In genomic region chr12:27513155-27513824, GRCh38 we compare ENCODE assay signal across 23 cellular contexts.
"Had no signal": no experiment of that assay in that cellular context is flagged by ENCODE, and none has a peak within 500 bp of the region (broad histone marks: within the 10 kb centered on the region; RNA-seq: fewer than 3 reads in every experiment).

No MANE protein-coding gene starts in this region.

- H3K27ac ChIP-seq: hepatocyte, left lung, neural progenitor cell, transverse colon, uterus, VCaP had no signal

- H3K27me3 Mint-ChIP-seq: brain; dendritic cell treated with granulocyte-macrophage colony-stimulating factor and Interleukin-4, amounts not matched to agents 40 ng/mL and 50 ng/mL, for 4 days had no signal

- H3K4me2 ChIP-seq: hepatocyte, neural progenitor cell had no signal

- H2AFZ ChIP-seq: hepatocyte, neural progenitor cell had no signal

- H3K4me1 ChIP-seq: left lung, neural progenitor cell, transverse colon had no signal

- DNase-seq: activated CD4-positive, alpha-beta memory T cell treated with anti-CD3 and anti-CD28 coated beads, Interleukin-2, amount 10 ng/mL, durations not matched to agents 7 days and 5 days; activated CD4-positive, alpha-beta T cell treated with anti-CD3 and anti-CD28 coated beads, Interleukin-2, amount 10 ng/mL, durations not matched to agents 24 days and 14 days; activated effector memory CD4-positive, alpha-beta T cell treated with Interleukin-2 at 50 U/mL for 16 hours; activated naive CD4-positive, alpha-beta T cell treated with anti-CD3 and anti-CD28 coated beads for 36 hours; activated naive CD8-positive, alpha-beta T cell treated with anti-CD3 and anti-CD28 coated beads, Interleukin-2, amount 10 ng/mL, durations not matched to agents 7 days and 5 days; activated T-cell treated with anti-CD3 and anti-CD28 coated beads, Interleukin-2, amount 50 U/mL, for 72 hours; caudate nucleus; effector CD4-positive, alpha-beta T cell; immature natural killer cell; kidney glomerular epithelial cell; left lung; stimulated activated CD4-positive, alpha-beta T cell treated with anti-CD3 and anti-CD28 coated beads, Interleukin-2, amount 100 ng/mL, for 48 hours; stimulated activated CD8-positive, alpha-beta memory T cell treated with anti-CD3 and anti-CD28 coated beads, Interleukin-4, amount 100 ng/mL, for 48 hours; stimulated activated naive B cell treated with anti-CD40 and anti-IgM and Interleukin-4, amounts not matched to agents 10 μg/mL and 1 μg/mL and 100 μg/mL, for 72 hours; transverse colon; uterus had no signal

- ATAC-seq: activated CD4-positive, CD25-positive, alpha-beta regulatory T cell treated with anti-CD3 and anti-CD28 coated beads, Interleukin-2, amount 50 U/mL, for 24 hours; activated T-cell treated with anti-CD3 and anti-CD28 coated beads, Interleukin-2, amount 50 U/mL, for 72 hours; left lung; stimulated activated naive B cell treated with anti-CD40 and anti-IgM and Interleukin-4, amounts not matched to agents 10 μg/mL and 1 μg/mL and 100 μg/mL, for 72 hours had no signal

- H3K9me3 ChIP-seq: left lung, transverse colon, uterus had no signal

- H3K4me1 Mint-ChIP-seq: activated CD4-positive, alpha-beta memory T cell treated with anti-CD3 and anti-CD28 coated beads, Interleukin-2, amount 10 ng/mL, durations not matched to agents 7 days and 5 days; activated CD4-positive, alpha-beta T cell treated with anti-CD3 and anti-CD28 coated beads, Interleukin-2, amount 10 ng/mL, durations not matched to agents 24 days and 14 days; activated naive CD8-positive, alpha-beta T cell treated with anti-CD3 and anti-CD28 coated beads, Interleukin-2, amount 10 ng/mL, durations not matched to agents 7 days and 5 days; immature natural killer cell had no signal

- H3K27ac Mint-ChIP-seq: activated CD4-positive, alpha-beta memory T cell treated with anti-CD3 and anti-CD28 coated beads, Interleukin-2, amount 10 ng/mL, durations not matched to agents 7 days and 5 days; activated CD4-positive, alpha-beta T cell treated with anti-CD3 and anti-CD28 coated beads, Interleukin-2, amount 10 ng/mL, durations not matched to agents 24 days and 14 days; activated naive CD4-positive, alpha-beta T cell treated with anti-CD3 and anti-CD28 coated beads for 36 hours; activated naive CD8-positive, alpha-beta T cell treated with anti-CD3 and anti-CD28 coated beads, Interleukin-2, amount 10 ng/mL, durations not matched to agents 7 days and 5 days; activated T-cell treated with anti-CD3 and anti-CD28 coated beads, Interleukin-2, amount 50 U/mL, for 72 hours; dendritic cell treated with granulocyte-macrophage colony-stimulating factor and Interleukin-4, amounts not matched to agents 40 ng/mL and 50 ng/mL, for 4 days; immature natural killer cell; stimulated activated naive B cell treated with anti-CD40 and anti-IgM and Interleukin-4, amounts not matched to agents 10 μg/mL and 1 μg/mL and 100 μg/mL, for 72 hours; T-helper 2 cell treated with Interferon-gamma antibody and Interleukin-4, amounts not matched to agents 5 μg/mL and 100 μg/mL, for 36 hours had no signal

- H3K9me3 Mint-ChIP-seq: activated CD4-positive, alpha-beta memory T cell treated with anti-CD3 and anti-CD28 coated beads, Interleukin-2, amount 10 ng/mL, durations not matched to agents 7 days and 5 days; activated CD4-positive, alpha-beta T cell treated with anti-CD3 and anti-CD28 coated beads, Interleukin-2, amount 10 ng/mL, durations not matched to agents 24 days and 14 days; activated naive CD4-positive, alpha-beta T cell treated with anti-CD3 and anti-CD28 coated beads for 36 hours; activated naive CD8-positive, alpha-beta T cell treated with anti-CD3 and anti-CD28 coated beads, Interleukin-2, amount 10 ng/mL, durations not matched to agents 7 days and 5 days; activated T-cell treated with anti-CD3 and anti-CD28 coated beads, Interleukin-2, amount 50 U/mL, for 72 hours; brain; dendritic cell treated with granulocyte-macrophage colony-stimulating factor and Interleukin-4, amounts not matched to agents 40 ng/mL and 50 ng/mL, for 4 days; immature natural killer cell; neural progenitor cell; stimulated activated naive B cell treated with anti-CD40 and anti-IgM and Interleukin-4, amounts not matched to agents 10 μg/mL and 1 μg/mL and 100 μg/mL, for 72 hours; T-helper 2 cell treated with Interferon-gamma antibody and Interleukin-4, amounts not matched to agents 5 μg/mL and 100 μg/mL, for 36 hours had no signal

- H3K27me3 ChIP-seq: hepatocyte, left lung, neural progenitor cell, transverse colon, uterus had no signal

- H3K36me3 ChIP-seq: left lung, neural progenitor cell, transverse colon, uterus had no signal

- H3K36me3 Mint-ChIP-seq: activated naive CD8-positive, alpha-beta T cell treated with anti-CD3 and anti-CD28 coated beads, Interleukin-2, amount 10 ng/mL, durations not matched to agents 7 days and 5 days; brain; neural progenitor cell; stimulated activated naive B cell treated with anti-CD40 and anti-IgM and Interleukin-4, amounts not matched to agents 10 μg/mL and 1 μg/mL and 100 μg/mL, for 72 hours had no signal

- H3K4me3 ChIP-seq: hepatocyte, left lung, neural progenitor cell, transverse colon, uterus had no signal

- H3K4me3 Mint-ChIP-seq: activated CD4-positive, alpha-beta memory T cell treated with anti-CD3 and anti-CD28 coated beads, Interleukin-2, amount 10 ng/mL, durations not matched to agents 7 days and 5 days; activated CD4-positive, alpha-beta T cell treated with anti-CD3 and anti-CD28 coated beads, Interleukin-2, amount 10 ng/mL, durations not matched to agents 24 days and 14 days; activated naive CD4-positive, alpha-beta T cell treated with anti-CD3 and anti-CD28 coated beads for 36 hours; activated naive CD8-positive, alpha-beta T cell treated with anti-CD3 and anti-CD28 coated beads, Interleukin-2, amount 10 ng/mL, durations not matched to agents 7 days and 5 days; activated T-cell treated with anti-CD3 and anti-CD28 coated beads, Interleukin-2, amount 50 U/mL, for 72 hours; brain; dendritic cell treated with granulocyte-macrophage colony-stimulating factor and Interleukin-4, amounts not matched to agents 40 ng/mL and 50 ng/mL, for 4 days; immature natural killer cell; neural progenitor cell; stimulated activated naive B cell treated with anti-CD40 and anti-IgM and Interleukin-4, amounts not matched to agents 10 μg/mL and 1 μg/mL and 100 μg/mL, for 72 hours; T-helper 2 cell treated with Interferon-gamma antibody and Interleukin-4, amounts not matched to agents 5 μg/mL and 100 μg/mL, for 36 hours had no signal

- H3K79me2 ChIP-seq: hepatocyte had no signal
